In genomic region chr1:26375081-26375480, GRCh38 we compare ENCODE assay signal across 17 cellular contexts. TPM values are rescaled to one million over a fixed set of nuclear protein-coding genes. Genes with fewer than 3 reads are reported as not detected.
A peak's percentile ranks its signal among the peaks of the same experiment; 100 is the strongest.
DNase-seq lines count a peak whose midpoint lies in the region; ATAC-seq and TF ChIP-seq lines count a peak whose summit lies in the region.
"Had no signal": no experiment of that assay in that cellular context is flagged by ENCODE, and none has a peak within 500 bp of the region (broad histone marks: within the 10 kb centered on the region; RNA-seq: fewer than 3 reads in every experiment).

No MANE protein-coding gene starts in this region.

- H3K79me2 ChIP-seq in DOHH2 (ENCODE audit: control insufficient read depth, low read length): no peaks in the 10 kb centered on the region
- H3K79me2 ChIP-seq: parathyroid adenoma had no signal

- H2BK15ac ChIP-seq in IMR-90 (ENCODE audit: low read depth, low read length): no peak overlapping the region

- H3K36me3 ChIP-seq in DOHH2 (ENCODE audit: control insufficient read depth, low read length) (no peaks in the 10 kb centered on the region), IMR-90 (ENCODE audit: control insufficient read depth, insufficient read depth, low read length) (no peaks in the 10 kb centered on the region)
- no peaks in the 10 kb centered on the region for H3K36me3 ChIP-seq in naive thymus-derived CD4-positive, alpha-beta T cell (ENCODE audit: control insufficient read depth in 2 of 3, insufficient read depth in 3 of 3, low read length in 3 of 3)
- H3K36me3 ChIP-seq: spleen had no signal

- H4K5ac ChIP-seq in IMR-90 (ENCODE audit: low read depth, low read length): peak overlapping the region; percentile 77; the same call in 1 of the 2 replicates

- H3K9ac ChIP-seq in IMR-90 (ENCODE audit: low read depth, low read length): no peak overlapping the region
- H3K9ac ChIP-seq: parathyroid adenoma had no signal

- H3K18ac ChIP-seq in IMR-90 (ENCODE audit: low read depth, low read length): peak overlapping the region; percentile 24; the same call in 1 of the 2 replicates

- H2AK5ac ChIP-seq in IMR-90 (ENCODE audit: low read depth, low read length): no peak overlapping the region

- peak overlapping the region; percentile 58 for H3K27ac Mint-ChIP-seq in activated T-helper 2 cell treated with anti-CD3 and anti-CD28 coated beads, Interferon-gamma antibody, Interleukin-2, Interleukin-4, amounts not matched to agents 10 μg/mL and 5 μg/mL and 100 μg/mL, durations not matched to agents 14 hours and 24 hours and 36 hours
- H3K27ac Mint-ChIP-seq in naive thymus-derived CD4-positive, alpha-beta T cell: peak overlapping the region; percentile 37 to 93 (median 84)

- in situ Hi-C loops in IMR-90 (cut with MboI; ENCODE audit: low sequenced_read_pairs): no loop called here

- H3K9me2 ChIP-seq in DOHH2 (replicated peaks; ENCODE audit: control insufficient read depth, low read length): no peaks in the 10 kb centered on the region

- no CpG with 5 or more reads among the region's 6 CpGs for WGBS in IMR-90 (ENCODE audit: extremely low coverage in 2 of 2, insufficient read length in 1 of 2), 2 experiments

- H3K79me1 ChIP-seq in IMR-90 (ENCODE audit: low read depth in 1 of 2, low read length in 2 of 2): no peaks in the 10 kb centered on the region

- no peaks in the 10 kb centered on the region for H3K9me3 ChIP-seq in DOHH2 (ENCODE audit: control insufficient read depth, insufficient read depth, low read length)
- peaks cover 5% of the 10 kb centered on the region for H3K9me3 ChIP-seq in IMR-90 (ENCODE audit: control insufficient read depth, insufficient read depth, low read length)
- H3K9me3 ChIP-seq in naive thymus-derived CD4-positive, alpha-beta T cell (ENCODE audit: control insufficient read depth in 2 of 3, low read length in 3 of 3): no peaks in the 10 kb centered on the region
- H3K9me3 ChIP-seq: spleen had no signal

- peaks cover 24% of the 10 kb centered on the region for H3K27me3 ChIP-seq in DOHH2 (ENCODE audit: control insufficient read depth, low read length)
- peaks cover 5% of the 10 kb centered on the region; the same call in 1 of the 2 replicates for H3K27me3 ChIP-seq in IMR-90 (ENCODE audit: control insufficient read depth, insufficient read depth, low read length)
- no peaks in the 10 kb centered on the region for H3K27me3 ChIP-seq in naive thymus-derived CD4-positive, alpha-beta T cell (ENCODE audit: control insufficient read depth in 2 of 2, insufficient read depth in 2 of 2, low read length in 2 of 2)

- H3F3A ChIP-seq in DOHH2 (ENCODE audit: control insufficient read depth, insufficient read depth): no peaks in the 10 kb centered on the region

- dilution Hi-C loops in IMR-90 (cut with HindIII; ENCODE audit: low sequenced_read_pairs, unreplicated experiment): no loop called here

- H3K36me3 Mint-ChIP-seq in activated T-helper 2 cell treated with anti-CD3 and anti-CD28 coated beads, Interferon-gamma antibody, Interleukin-2, Interleukin-4, amounts not matched to agents 10 μg/mL and 5 μg/mL and 100 μg/mL, durations not matched to agents 14 hours and 24 hours and 36 hours (ENCODE audit: low read depth): peaks cover 5% of the 10 kb centered on the region
- peaks cover 0 to 22% (median 0%) of the 10 kb centered on the region in 5 donors for H3K36me3 Mint-ChIP-seq in naive thymus-derived CD4-positive, alpha-beta T cell

- no peak overlapping the region for H3K56ac ChIP-seq in IMR-90 (ENCODE audit: extremely low read depth, insufficient read depth, low read length)

- DNase-seq in IMR-90: no peak
- no peak for DNase-seq in activated T-helper 2 cell treated with anti-CD3 and anti-CD28 coated beads, Interferon-gamma antibody, Interleukin-2, Interleukin-4, amounts not matched to agents 10 μg/mL and 5 μg/mL and 100 μg/mL, durations not matched to agents 14 hours and 24 hours and 36 hours (ENCODE audit: low spot score)
- no peak for DNase-seq in naive thymus-derived CD4-positive, alpha-beta T cell
- no peak for DNase-seq in NCI-H1930 (lab: John Stamatoyannopoulos, UW)
- DNase-seq: activated CD4-positive, CD25-positive, alpha-beta regulatory T cell; dorsolateral prefrontal cortex; GF-D8; kidney glomerular epithelial cell; NCI-H82; spleen; SW 1271 had no signal

- CTCF ChIA-PET in IMR-90 (lab: Yijun Ruan, JAX): interaction anchor here (1.2 kb wide), 1 partner anchor 42 kb away, joined by 4 read pairs; no protein-coding TSS in a partner anchor
- CTCF ChIA-PET in naive thymus-derived CD4-positive, alpha-beta T cell (lab: Charles Lee): interaction anchor here (0.7 to 2.6 kb wide), 8 partner anchors 11 to 53 kb away, joined by 4 to 14 read pairs (median 7); no protein-coding TSS in a partner anchor

- no peak for TF ChIP-seq POLR2A in IMR-90 (IDR thresholded peaks at IDR 0.05; ENCODE audit: low read depth, low read length)

- peak overlapping the region in 1 of 2 experiments; percentile 61; a peak in 2 of 4 replicates for H4K8ac ChIP-seq in IMR-90 (ENCODE audit: low read depth in 2 of 2, low read length in 2 of 2)

- H3K4me1 ChIP-seq in DOHH2 (ENCODE audit: control insufficient read depth, low read length) (peaks cover 12% of the 10 kb centered on the region), IMR-90 (ENCODE audit: control insufficient read depth, insufficient read depth, low read length) (peaks cover 10% of the 10 kb centered on the region)
- H3K4me1 ChIP-seq in naive thymus-derived CD4-positive, alpha-beta T cell (ENCODE audit: control insufficient read depth in 2 of 2, insufficient read depth in 2 of 2, low read length in 2 of 2): peaks cover 89 to 90% of the 10 kb centered on the region in 2 donors
- H3K4me1 ChIP-seq: parathyroid adenoma had no signal

- H2BK5ac ChIP-seq in IMR-90 (ENCODE audit: low read depth, low read length, poor library complexity, severe bottlenecking): peak overlapping the region; percentile 42

- ATAC-seq in IMR-90 (ENCODE audit: low read depth) (no peak), GM21528 (IDR thresholded peaks at IDR 0.05; ENCODE audit: low FRiP score, unreplicated experiment) (no peak), HG03354 (IDR thresholded peaks at IDR 0.05; ENCODE audit: poor library complexity, severe bottlenecking, unreplicated experiment) (no peak)
- ATAC-seq in naive thymus-derived CD4-positive, alpha-beta T cell: no peak

- peak overlapping the region; percentile 55 for H4K91ac ChIP-seq in IMR-90 (ENCODE audit: insufficient read depth, low read depth, low read length)

- H3K4me1 Mint-ChIP-seq in activated T-helper 2 cell treated with anti-CD3 and anti-CD28 coated beads, Interferon-gamma antibody, Interleukin-2, Interleukin-4, amounts not matched to agents 10 μg/mL and 5 μg/mL and 100 μg/mL, durations not matched to agents 14 hours and 24 hours and 36 hours (ENCODE audit: low read depth): peaks cover 70% of the 10 kb centered on the region
- peaks cover 81 to 96% (median 90%) of the 10 kb centered on the region in 7 donors for H3K4me1 Mint-ChIP-seq in naive thymus-derived CD4-positive, alpha-beta T cell

- intact Hi-C loops in IMR-90 (cut with micrococcal nuclease): no loop called here
- intact Hi-C loops in activated T-helper 2 cell treated with anti-CD3 and anti-CD28 coated beads, Interferon-gamma antibody, Interleukin-2, Interleukin-4, amounts not matched to agents 10 μg/mL and 5 μg/mL and 100 μg/mL, durations not matched to agents 14 hours and 24 hours and 36 hours (cut with micrococcal nuclease): loop anchor here (5.0 kb wide), 2 partner anchors 58 to 98 kb away; partner anchors contain the start of gene CD52
- intact Hi-C loops in naive thymus-derived CD4-positive, alpha-beta T cell (cut with micrococcal nuclease): loop anchor here (5.0 kb wide), 5 partner anchors 38 to 263 kb away; partner anchors contain the start of genes CD52 (in 1 of the 2), HMGN2 (in 1 of the 2) and PDIK1L (in 1 of the 2)

- no TSS peak for BruUV-seq in IMR-90 (replicated peaks; lab: Mats Ljungman, UMichigan)

- H3K4ac ChIP-seq in IMR-90 (ENCODE audit: low read depth, low read length): peak overlapping the region; percentile 54

- H4K20me1 ChIP-seq in DOHH2 (ENCODE audit: control insufficient read depth, insufficient read depth, low read depth, low read length) (no peaks in the 10 kb centered on the region), IMR-90 (ENCODE audit: insufficient read depth, low read length) (no peaks in the 10 kb centered on the region)

- peak overlapping the region; percentile 79; the same call in 1 of the 2 replicates for H2BK20ac ChIP-seq in IMR-90 (ENCODE audit: low read depth, low read length)

- TF ChIP-seq CTCF in DOHH2 (IDR thresholded peaks at IDR 0.05; ENCODE audit: low read depth, low read length, poor library complexity, severe bottlenecking) (no peak), IMR-90 (conservative IDR thresholded peaks at IDR 0.05; ENCODE audit: low read depth, low read length) (no peak)

- POLR2A ChIA-PET in IMR-90 (lab: Charles Lee; ENCODE audit: unreplicated experiment): no interaction called here
- POLR2A ChIA-PET in naive thymus-derived CD4-positive, alpha-beta T cell (lab: Charles Lee): interaction anchor here (0.5 to 4.2 kb wide), 9 partner anchors 10 to 249 kb away, joined by 3 to 25 read pairs (median 4); partner anchors contain the start of gene SH3BGRL3

- H3K14ac ChIP-seq in IMR-90 (replicated peaks; ENCODE audit: low read depth, low read length): 0 out of 2 replicates have a peak overlapping the region, but pooled peaks have one; percentile 10

- H3K27me3 Mint-ChIP-seq in activated T-helper 2 cell treated with anti-CD3 and anti-CD28 coated beads, Interferon-gamma antibody, Interleukin-2, Interleukin-4, amounts not matched to agents 10 μg/mL and 5 μg/mL and 100 μg/mL, durations not matched to agents 14 hours and 24 hours and 36 hours (ENCODE audit: low read depth): no peaks in the 10 kb centered on the region
- H3K27me3 Mint-ChIP-seq in naive thymus-derived CD4-positive, alpha-beta T cell: no peaks in the 10 kb centered on the region

- peak overlapping the region; percentile 76; the same call in 1 of the 2 replicates for H2BK120ac ChIP-seq in IMR-90 (ENCODE audit: low read depth, low read length)

- H3K23ac ChIP-seq in IMR-90 (ENCODE audit: low read depth, low read length): no peak overlapping the region

- H3K9me1 ChIP-seq in IMR-90 (ENCODE audit: insufficient read depth, low read length): peaks cover 7% of the 10 kb centered on the region

- H3K27ac ChIP-seq in DOHH2 (ENCODE audit: low read depth, low read length) (no peak overlapping the region), IMR-90 (ENCODE audit: insufficient read depth, low read length) (no peak overlapping the region)
- H3K27ac ChIP-seq in naive thymus-derived CD4-positive, alpha-beta T cell (ENCODE audit: low read depth, low read length): peak overlapping the region; percentile 14
- H3K27ac ChIP-seq: dorsolateral prefrontal cortex, parathyroid adenoma had no signal

- no peak overlapping the region for H3K4me3 ChIP-seq in DOHH2 (ENCODE audit: low read length)
- no peak overlapping the region for H3K4me3 ChIP-seq in IMR-90 (ENCODE audit: insufficient read depth, low read depth, low read length)
- H3K4me3 ChIP-seq in naive thymus-derived CD4-positive, alpha-beta T cell (ENCODE audit: low read length): peak overlapping the region; percentile 13
- H3K4me3 ChIP-seq: dorsolateral prefrontal cortex, spleen had no signal

- TF ChIP-seq RAD21 in IMR-90 (IDR thresholded peaks at IDR 0.05; ENCODE audit: low read length): no peak

- H2AK9ac ChIP-seq in IMR-90 (replicated peaks; ENCODE audit: low read depth, low read length, poor library complexity): peak overlapping the region; percentile 30

- peak overlapping the region; percentile 80 for H2AFZ ChIP-seq in IMR-90 (replicated peaks; ENCODE audit: low read length, poor library complexity)
- H2AFZ ChIP-seq: parathyroid adenoma had no signal

- no peak overlapping the region for H3K4me3 Mint-ChIP-seq in activated T-helper 2 cell treated with anti-CD3 and anti-CD28 coated beads, Interferon-gamma antibody, Interleukin-2, Interleukin-4, amounts not matched to agents 10 μg/mL and 5 μg/mL and 100 μg/mL, durations not matched to agents 14 hours and 24 hours and 36 hours (ENCODE audit: low read depth)
- H3K4me3 Mint-ChIP-seq in naive thymus-derived CD4-positive, alpha-beta T cell: peak overlapping the region; percentile 1 to 80 (median 64)

- H3K9me3 Mint-ChIP-seq in activated T-helper 2 cell treated with anti-CD3 and anti-CD28 coated beads, Interferon-gamma antibody, Interleukin-2, Interleukin-4, amounts not matched to agents 10 μg/mL and 5 μg/mL and 100 μg/mL, durations not matched to agents 14 hours and 24 hours and 36 hours: peaks cover 9% of the 10 kb centered on the region
- H3K9me3 Mint-ChIP-seq in naive thymus-derived CD4-positive, alpha-beta T cell: peaks cover 0 to 8% (median 1%) of the 10 kb centered on the region in 11 donors

- H3K4me2 ChIP-seq in DOHH2 (ENCODE audit: low read length) (peak overlapping the region; percentile 21; the same call in 1 of the 2 replicates), IMR-90 (ENCODE audit: low read depth, low read length) (no peak overlapping the region)

RNA-seq across cellular contexts. Expression of gene ZNF683, which starts 2.5 kb away (rescaled TPM):
- total RNA-seq in IMR-90 (2012; rRNA removed): not detected in 2 replicates
- polyA plus RNA-seq in IMR-90 (2012; rRNA removed): not detected in 2 replicates
- polyA plus RNA-seq in IMR-90 (2012; cell fraction: cytosol; rRNA removed): not detected in 2 replicates
- polyA plus RNA-seq in IMR-90 (2012; cell fraction: nucleus; rRNA removed; ENCODE audit: low replicate concordance): not detected in 2 replicates
- total RNA-seq in activated T-helper 2 cell treated with anti-CD3 and anti-CD28 coated beads, Interferon-gamma antibody, Interleukin-2, Interleukin-4, amounts not matched to agents 10 μg/mL and 5 μg/mL and 100 μg/mL, durations not matched to agents 14 hours and 24 hours and 36 hours: not detected in 2 replicates
- total RNA-seq in naive thymus-derived CD4-positive, alpha-beta T cell: 1 to 10 TPM in 1 of 5 experiments, under 1 TPM in 2, not detected in 2; 0.22 to 6.3 (median 0.51) TPM
- not detected for polyA plus RNA-seq in naive thymus-derived CD4-positive, alpha-beta T cell
- total RNA-seq: subcutaneous adipose tissue had no signal

RNA-seq across cellular contexts. Expression of gene CRYBG2, which starts 21.2 kb away (rescaled TPM):
- total RNA-seq in IMR-90 (2012; rRNA removed): not detected in 2 replicates
- polyA plus RNA-seq in IMR-90 (2012; rRNA removed): not detected in 2 replicates
- polyA plus RNA-seq in IMR-90 (2012; cell fraction: cytosol; rRNA removed): 0.01 and 0.05 TPM in 2 replicates
- polyA plus RNA-seq in IMR-90 (2012; cell fraction: nucleus; rRNA removed; ENCODE audit: low replicate concordance): 0.31 and 0.32 TPM in 2 replicates
- 0.32 and 0.98 TPM in 2 replicates for total RNA-seq in activated T-helper 2 cell treated with anti-CD3 and anti-CD28 coated beads, Interferon-gamma antibody, Interleukin-2, Interleukin-4, amounts not matched to agents 10 μg/mL and 5 μg/mL and 100 μg/mL, durations not matched to agents 14 hours and 24 hours and 36 hours
- total RNA-seq in naive thymus-derived CD4-positive, alpha-beta T cell: 1 to 10 TPM in 3 of 5 experiments, under 1 TPM in 1, not detected in 1; 0.59 to 1.5 (median 1.2) TPM
- 1 to 10 TPM in 1 of 2 donors, not detected in 1; 1.1 TPM for polyA plus RNA-seq in naive thymus-derived CD4-positive, alpha-beta T cell
- total RNA-seq: subcutaneous adipose tissue had no signal

RNA-seq across cellular contexts. Expression of gene LIN28A, which starts 35.5 kb away (rescaled TPM):
- not detected in 2 replicates for total RNA-seq in IMR-90 (2012; rRNA removed)
- not detected in 2 replicates for polyA plus RNA-seq in IMR-90 (2012; rRNA removed)
- polyA plus RNA-seq in IMR-90 (2012; cell fraction: cytosol; rRNA removed): not detected in 2 replicates
- polyA plus RNA-seq in IMR-90 (2012; cell fraction: nucleus; rRNA removed; ENCODE audit: low replicate concordance): not detected in 2 replicates
- not detected in 2 replicates for total RNA-seq in activated T-helper 2 cell treated with anti-CD3 and anti-CD28 coated beads, Interferon-gamma antibody, Interleukin-2, Interleukin-4, amounts not matched to agents 10 μg/mL and 5 μg/mL and 100 μg/mL, durations not matched to agents 14 hours and 24 hours and 36 hours
- not detected for total RNA-seq in naive thymus-derived CD4-positive, alpha-beta T cell
- polyA plus RNA-seq in naive thymus-derived CD4-positive, alpha-beta T cell: not detected
- total RNA-seq: dorsolateral prefrontal cortex, mononuclear cell, spleen, subcutaneous adipose tissue had no signal
- polyA plus RNA-seq: spleen had no signal

RNA-seq across cellular contexts. Expression of gene DHDDS, which starts 57.0 kb away (rescaled TPM):
- total RNA-seq in IMR-90 (2012; rRNA removed): 66.7 and 67.7 TPM in 2 replicates
- 42.8 and 49.3 TPM in 2 replicates for polyA plus RNA-seq in IMR-90 (2012; rRNA removed)
- 25.0 and 31.1 TPM in 2 replicates for polyA plus RNA-seq in IMR-90 (2012; cell fraction: cytosol; rRNA removed)
- polyA plus RNA-seq in IMR-90 (2012; cell fraction: nucleus; rRNA removed; ENCODE audit: low replicate concordance): 78.8 and 115 TPM in 2 replicates
- total RNA-seq in activated T-helper 2 cell treated with anti-CD3 and anti-CD28 coated beads, Interferon-gamma antibody, Interleukin-2, Interleukin-4, amounts not matched to agents 10 μg/mL and 5 μg/mL and 100 μg/mL, durations not matched to agents 14 hours and 24 hours and 36 hours: 56.2 and 57.3 TPM in 2 replicates
- total RNA-seq in naive thymus-derived CD4-positive, alpha-beta T cell: 10 to 100 TPM; 28.1 to 58.9 (median 37.7) TPM
- polyA plus RNA-seq in naive thymus-derived CD4-positive, alpha-beta T cell: 10 to 100 TPM; 20.7 to 23.8 TPM

RNA-seq across cellular contexts. Expression of gene CD52, which starts 57.3 kb away (rescaled TPM):
- total RNA-seq in IMR-90 (2012; rRNA removed): not detected in 2 replicates
- 1.3 and 1.6 TPM in 2 replicates for polyA plus RNA-seq in IMR-90 (2012; rRNA removed)
- 0.30 TPM in 1 of 2 replicates, not detected in the other for polyA plus RNA-seq in IMR-90 (2012; cell fraction: cytosol; rRNA removed)
- polyA plus RNA-seq in IMR-90 (2012; cell fraction: nucleus; rRNA removed; ENCODE audit: low replicate concordance): 0.36 TPM in 1 of 2 replicates, not detected in the other
- 237 and 243 TPM in 2 replicates for total RNA-seq in activated T-helper 2 cell treated with anti-CD3 and anti-CD28 coated beads, Interferon-gamma antibody, Interleukin-2, Interleukin-4, amounts not matched to agents 10 μg/mL and 5 μg/mL and 100 μg/mL, durations not matched to agents 14 hours and 24 hours and 36 hours
- total RNA-seq in naive thymus-derived CD4-positive, alpha-beta T cell: 1,000 to 10,000 TPM in 3 of 5 experiments, 100 to 1,000 TPM in 2; 719 to 1,390 (median 1,130) TPM
- polyA plus RNA-seq in naive thymus-derived CD4-positive, alpha-beta T cell: 1,000 to 10,000 TPM; 7,628 to 8,133 TPM
